In the genomic region with DNA sequence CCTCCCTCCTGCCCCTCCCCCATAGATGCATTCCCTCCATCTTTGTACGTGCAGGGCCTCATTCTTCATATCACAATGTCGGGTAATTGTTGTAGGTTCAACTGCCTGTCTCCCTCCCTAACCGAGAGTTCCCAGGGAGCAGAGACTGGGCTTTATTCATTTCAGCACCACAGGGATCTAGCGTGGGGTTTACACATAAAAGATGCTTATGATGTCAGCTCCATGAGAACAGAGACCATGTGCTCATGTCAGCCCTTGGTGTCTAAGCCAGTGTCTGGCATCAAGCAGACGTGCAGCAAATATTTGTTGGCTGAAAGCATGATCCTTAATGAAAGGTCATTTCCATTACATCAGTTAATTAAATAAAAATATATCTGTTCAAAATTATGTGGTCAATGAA, we compare ENCODE assay signal across 20 cellular contexts.
DNase-seq lines count a peak whose midpoint lies in the region; ATAC-seq and TF ChIP-seq lines count a peak whose summit lies in the region.
"Had no signal": no experiment of that assay in that cellular context is flagged by ENCODE, and none has a peak within 500 bp of the region (broad histone marks: within the 10 kb centered on the region; RNA-seq: fewer than 3 reads in every experiment).

No MANE protein-coding gene starts in this region.

- no peaks in the 10 kb centered on the region for H3K27me3 Mint-ChIP-seq in CD4-positive, CD25-positive, alpha-beta regulatory T cell
- H3K27me3 Mint-ChIP-seq in brain (no peaks in the 10 kb centered on the region), HFFc6 (ENCODE audit: insufficient read depth) (peaks cover 2% of the 10 kb centered on the region)
- H3K27me3 Mint-ChIP-seq: IgD-negative memory B cell had no signal

- no peaks in the 10 kb centered on the region for H4K20me1 ChIP-seq in mammary epithelial cell (ENCODE audit: insufficient read depth, low read length)

- ATAC-seq in CD4-positive, CD25-positive, alpha-beta regulatory T cell (ENCODE audit: low read depth in 2 of 2) = no peak
- ATAC-seq: Right ventricle myocardium inferior had no signal

- CTCF ChIA-PET in mammary epithelial cell (lab: Charles Lee; ENCODE audit: low non-redundant PET) = no interaction called here

- intact Hi-C loops in mammary epithelial cell (cut with micrococcal nuclease) = no loop called here

- no peaks in the 10 kb centered on the region for H3K9me3 ChIP-seq in CD4-positive, CD25-positive, alpha-beta regulatory T cell (ENCODE audit: control insufficient read depth in 2 of 2, low read length in 2 of 2)
- H3K9me3 ChIP-seq in mammary epithelial cell (replicated peaks; ENCODE audit: insufficient read depth, low read length) = no peaks in the 10 kb centered on the region

- no peak overlapping the region for H3K4me3 ChIP-seq in CD4-positive, CD25-positive, alpha-beta regulatory T cell (ENCODE audit: low read depth, low read length)
- H3K4me3 ChIP-seq in mammary epithelial cell (replicated peaks in 1 of 3; ENCODE audit: insufficient read depth in 1 of 3, low read depth in 2 of 3, low read length in 3 of 3) = no peak overlapping the region

- no peaks in the 10 kb centered on the region for H3K36me3 ChIP-seq in CD4-positive, CD25-positive, alpha-beta regulatory T cell (ENCODE audit: control insufficient read depth, insufficient read depth, low read length)
- H3K36me3 ChIP-seq in mammary epithelial cell (ENCODE audit: insufficient read depth, low read length) = no peaks in the 10 kb centered on the region

- H2AFZ ChIP-seq in mammary epithelial cell (ENCODE audit: low read depth, low read length) = no peak overlapping the region

- no peaks in the 10 kb centered on the region for H3K36me3 Mint-ChIP-seq in CD4-positive, CD25-positive, alpha-beta regulatory T cell
- no peaks in the 10 kb centered on the region for H3K36me3 Mint-ChIP-seq in brain
- no peaks in the 10 kb centered on the region for H3K36me3 Mint-ChIP-seq in HFFc6 (ENCODE audit: low read depth)
- H3K36me3 Mint-ChIP-seq: IgD-negative memory B cell had no signal

- H3K79me2 ChIP-seq in mammary epithelial cell (ENCODE audit: insufficient read depth, low read length) = no peaks in the 10 kb centered on the region

- no peak for DNase-seq in CD4-positive, CD25-positive, alpha-beta regulatory T cell
- DNase-seq in NCI-H345 (lab: John Stamatoyannopoulos, UW) = peak; percentile 55
- peak; percentile 51 for DNase-seq in foreskin melanocyte
- no peak for DNase-seq in globus pallidus (ENCODE audit: low spot score)
- no peak for DNase-seq in D341Med (ENCODE audit: low spot score)
- DNase-seq in mammary epithelial cell = no peak
- no peak for DNase-seq in HFFc6
- DNase-seq: C1 segment of cervical spinal cord, DMS79, H9, MM.1S, NCI-H1092, NCI-H1436 treated with DMSO at 0.1 percent for 48 hours, NCI-H2029, NCI-H446, NCI-H526 treated with DMSO at 0.1 percent for 48 hours had no signal

- 72% methylated on average over 5 of the region's 5 CpGs for WGBS in mammary epithelial cell (ENCODE audit: low coverage, missing lambda C conversion rate)

- BruUV-seq in mammary epithelial cell (replicated peaks; lab: Mats Ljungman, UMichigan) = no TSS peak

- no peak overlapping the region for H3K4me2 ChIP-seq in mammary epithelial cell (ENCODE audit: insufficient read depth, low read depth, low read length)

- H3K9ac ChIP-seq in mammary epithelial cell (ENCODE audit: insufficient read depth, low read length) = no peak overlapping the region

- peaks cover 27 to 56% (median 36%) of the 10 kb centered on the region in 4 donors for H3K4me1 Mint-ChIP-seq in CD4-positive, CD25-positive, alpha-beta regulatory T cell
- peaks cover 38% of the 10 kb centered on the region for H3K4me1 Mint-ChIP-seq in brain
- H3K4me1 Mint-ChIP-seq in HFFc6 (ENCODE audit: low read depth) = peaks cover 12% of the 10 kb centered on the region

- no peak overlapping the region for H3K4me3 Mint-ChIP-seq in CD4-positive, CD25-positive, alpha-beta regulatory T cell
- H3K4me3 Mint-ChIP-seq in brain (no peak overlapping the region), HFFc6 (no peak overlapping the region)
- H3K4me3 Mint-ChIP-seq: H9, IgD-negative memory B cell had no signal

- H3K4me1 ChIP-seq in CD4-positive, CD25-positive, alpha-beta regulatory T cell (ENCODE audit: control insufficient read depth, insufficient read depth, low read length, poor library complexity, severe bottlenecking) = peaks cover 24% of the 10 kb centered on the region
- no peaks in the 10 kb centered on the region for H3K4me1 ChIP-seq in mammary epithelial cell (ENCODE audit: insufficient read depth, low read length)

- H3K27me3 ChIP-seq in CD4-positive, CD25-positive, alpha-beta regulatory T cell (ENCODE audit: control insufficient read depth, insufficient read depth, low read length) = no peaks in the 10 kb centered on the region
- peaks cover 2% of the 10 kb centered on the region for H3K27me3 ChIP-seq in mammary epithelial cell (ENCODE audit: insufficient read depth, low read length)

- in situ Hi-C loops in mammary epithelial cell (cut with MboI; ENCODE audit: low sequenced_read_pairs in 2 of 2) = loop anchor here in 1 of 2 donors (25.0 kb wide), 1 partner anchor 519 kb away; no protein-coding TSS in a partner anchor

- dilution Hi-C loops in mammary epithelial cell (cut with HindIII; ENCODE audit: low sequenced_read_pairs) = no loop called here

- H3K27ac Mint-ChIP-seq in CD4-positive, CD25-positive, alpha-beta regulatory T cell = peak overlapping the region in 2 of 3 donors; percentile 16 to 89
- H3K27ac Mint-ChIP-seq in brain (peak overlapping the region in 4 of 5 experiments; percentile 24 to 89 (median 62)), HFFc6 (no peak overlapping the region)
- H3K27ac Mint-ChIP-seq: H9 had no signal

- no peaks in the 10 kb centered on the region for H3K9me3 Mint-ChIP-seq in CD4-positive, CD25-positive, alpha-beta regulatory T cell
- H3K9me3 Mint-ChIP-seq in brain = peaks cover 0 to 9% (median 7%) of the 10 kb centered on the region in 5 experiments
- H3K9me3 Mint-ChIP-seq in HFFc6 = no peaks in the 10 kb centered on the region

- no peak for TF ChIP-seq CTCF in brain (conservative IDR thresholded peaks at IDR 0.05)
- TF ChIP-seq CTCF in mammary epithelial cell (conservative IDR thresholded peaks at IDR 0.05 in 1 of 2, IDR thresholded peaks at IDR 0.05 in 1 of 2; ENCODE audit: extremely low read depth in 1 of 2, insufficient read depth in 1 of 2, low read depth in 1 of 2, low read length in 2 of 2) = no peak
- no peak for TF ChIP-seq CTCF in HFFc6 (IDR thresholded peaks at IDR 0.05)

- H3K27ac ChIP-seq in CD4-positive, CD25-positive, alpha-beta regulatory T cell (ENCODE audit: insufficient read depth, low read length, poor library complexity, severe bottlenecking) = no peak overlapping the region
- H3K27ac ChIP-seq in mammary epithelial cell (ENCODE audit: insufficient read depth, low read depth, low read length) = no peak overlapping the region
- H3K27ac ChIP-seq: HL-60 had no signal

Comparison
In these comparisons a context has a peak if more than half of its experiments do, and no peak if none do; other contexts are left out.
1. DNase-seq: peak in NCI-H345 (single experiment) and foreskin melanocyte (single experiment); none in CD4-positive, CD25-positive, alpha-beta regulatory T cell (0 of 3), globus pallidus (single experiment), D341Med (single experiment), mammary epithelial cell (single experiment) and HFFc6 (single experiment).